ENCODE assay signal across 8 cellular contexts in the genomic region with DNA sequence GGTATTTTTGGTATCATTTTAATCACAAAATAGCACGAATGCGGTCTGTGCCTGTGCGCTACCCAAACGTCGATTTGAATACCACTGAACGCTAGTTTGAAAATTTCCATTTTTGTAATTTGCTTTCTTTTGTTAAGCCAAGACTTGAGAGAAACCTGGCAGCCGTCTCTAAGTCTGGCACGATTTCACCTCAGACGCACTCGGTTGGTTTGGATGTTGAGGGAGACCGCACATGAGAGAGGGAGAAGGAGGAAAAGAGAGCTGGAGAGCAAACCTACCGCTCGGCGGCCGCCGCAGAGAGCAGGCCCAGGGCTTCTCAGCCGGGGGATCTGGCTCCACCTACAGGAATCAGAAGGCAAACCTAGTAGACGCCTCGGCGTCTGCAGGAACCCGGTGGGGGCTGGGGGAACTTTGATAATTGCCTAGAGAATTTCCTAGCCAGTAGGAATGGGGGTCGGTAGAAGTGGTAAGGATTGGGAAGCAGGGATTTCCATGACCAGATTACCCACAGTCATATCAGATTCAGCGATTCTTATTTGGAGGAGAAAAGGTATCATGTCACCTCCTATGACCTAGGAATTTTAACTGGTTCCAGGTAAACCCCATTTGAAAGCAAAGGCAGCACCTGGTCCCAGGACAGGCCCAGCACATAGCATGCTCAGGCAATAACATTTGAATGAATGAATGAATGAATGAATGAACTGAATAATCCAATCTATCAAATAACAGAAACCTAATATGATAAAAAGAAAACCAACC.
DNase-seq lines count a peak whose midpoint lies in the region; ATAC-seq and TF ChIP-seq lines count a peak whose summit lies in the region.

No MANE protein-coding gene starts in this region.

- H3K27me3 Mint-ChIP-seq in activated naive CD4-positive, alpha-beta T cell treated with anti-CD3 and anti-CD28 coated beads, Interleukin-2, amount 10 ng/mL, durations not matched to agents 7 days and 5 days = peaks cover 10% of the 10 kb centered on the region

- H3K36me3 Mint-ChIP-seq in activated naive CD4-positive, alpha-beta T cell treated with anti-CD3 and anti-CD28 coated beads, Interleukin-2, amount 10 ng/mL, durations not matched to agents 7 days and 5 days = no peaks in the 10 kb centered on the region

- 21 to 23% methylated on average over 23 of the region's 23 CpGs for WGBS in heart right ventricle, 2 donors
- 20 to 21% methylated on average over 22 to 23 of the region's 23 CpGs for WGBS in upper lobe of left lung, 2 donors

- no peaks in the 10 kb centered on the region for H3K9me3 ChIP-seq in heart right ventricle
- no peaks in the 10 kb centered on the region for H3K9me3 ChIP-seq in upper lobe of left lung

- ATAC-seq in GM19043 (IDR thresholded peaks at IDR 0.05; ENCODE audit: low read depth, unreplicated experiment) (peak; percentile 97), HG03196 (IDR thresholded peaks at IDR 0.05; ENCODE audit: unreplicated experiment) (peak; percentile 93), heart right ventricle (peak; percentile 82 to 91 (median 88)), upper lobe of left lung (ENCODE audit: low FRiP score in 2 of 2) (peak; percentile 84 to 94)

- TF ChIP-seq EP300 in upper lobe of left lung (IDR thresholded peaks at IDR 0.05) = no peak

- H3K27me3 ChIP-seq in heart right ventricle (no peaks in the 10 kb centered on the region), upper lobe of left lung (no peaks in the 10 kb centered on the region)

- DNase-seq in AG10803 (ENCODE audit: low read depth) = peak; percentile 72
- peak; percentile 74 for DNase-seq in SHP77 treated with DMSO at 0.1 percent for 48 hours (lab: John Stamatoyannopoulos, UW)
- DNase-seq in activated naive CD4-positive, alpha-beta T cell treated with anti-CD3 and anti-CD28 coated beads, Interleukin-2, amount 10 ng/mL, durations not matched to agents 7 days and 5 days = peak; percentile 74
- DNase-seq in heart right ventricle = peak; percentile 78 to 79
- DNase-seq in pulmonary artery endothelial cell (ENCODE audit: low read depth, low spot score) = peak; percentile 30
- DNase-seq in upper lobe of left lung = peak; percentile 79 to 91

- H3K4me3 Mint-ChIP-seq in activated naive CD4-positive, alpha-beta T cell treated with anti-CD3 and anti-CD28 coated beads, Interleukin-2, amount 10 ng/mL, durations not matched to agents 7 days and 5 days = peak overlapping the region; percentile 52

- H3K4me3 ChIP-seq in AG10803 (ENCODE audit: low read length) = peak overlapping the region; percentile 21; the same call in 1 of the 2 replicates
- H3K4me3 ChIP-seq in heart right ventricle = peak overlapping the region in 6 of 10 donors; percentile 28 to 49 (median 31)
- peak overlapping the region in 3 of 4 donors; percentile 4 to 36 (median 21) for H3K4me3 ChIP-seq in upper lobe of left lung

- H3K27ac ChIP-seq in heart right ventricle (peak overlapping the region in 9 of 10 donors; percentile 39 to 90 (median 77)), upper lobe of left lung (peak overlapping the region; percentile 43 to 76 (median 61))

- H3K4me1 ChIP-seq in heart right ventricle = peaks cover 0 to 32% (median 25%) of the 10 kb centered on the region in 9 donors
- peaks cover 0 to 13% (median 3%) of the 10 kb centered on the region in 4 donors for H3K4me1 ChIP-seq in upper lobe of left lung

- peak overlapping the region; percentile 75 for H3K27ac Mint-ChIP-seq in activated naive CD4-positive, alpha-beta T cell treated with anti-CD3 and anti-CD28 coated beads, Interleukin-2, amount 10 ng/mL, durations not matched to agents 7 days and 5 days

- peak; percentile 82 for TF ChIP-seq CTCF in AG10803 (conservative IDR thresholded peaks at IDR 0.05; ENCODE audit: low read length)
- TF ChIP-seq CTCF in heart right ventricle (IDR thresholded peaks at IDR 0.05) = peak; percentile 52 to 92 (median 84)
- TF ChIP-seq CTCF in upper lobe of left lung (IDR thresholded peaks at IDR 0.05) = peak in 5 of 6 experiments; percentile 41 to 66 (median 48)

- CTCF ChIA-PET in activated naive CD4-positive, alpha-beta T cell treated with anti-CD3 and anti-CD28 coated beads, Interleukin-2, amount 10 ng/mL, durations not matched to agents 7 days and 5 days (lab: Charles Lee) = interaction anchor here (1.1 to 1.6 kb wide), 2 partner anchors 11 to 54 kb away, joined by 4 to 6 read pairs; no protein-coding TSS in a partner anchor

- intact Hi-C loops in heart right ventricle (cut with DNase I) = loop anchor here in 8 of 10 donors (2.0 to 10.0 kb wide), 9 partner anchors 179 to 671 kb away; no protein-coding TSS in a partner anchor

- H3K9me3 Mint-ChIP-seq in activated naive CD4-positive, alpha-beta T cell treated with anti-CD3 and anti-CD28 coated beads, Interleukin-2, amount 10 ng/mL, durations not matched to agents 7 days and 5 days = no peaks in the 10 kb centered on the region

- H3K36me3 ChIP-seq in heart right ventricle = no peaks in the 10 kb centered on the region
- no peaks in the 10 kb centered on the region for H3K36me3 ChIP-seq in upper lobe of left lung

- peaks cover 17% of the 10 kb centered on the region for H3K4me1 Mint-ChIP-seq in activated naive CD4-positive, alpha-beta T cell treated with anti-CD3 and anti-CD28 coated beads, Interleukin-2, amount 10 ng/mL, durations not matched to agents 7 days and 5 days

- no peak for TF ChIP-seq POLR2A in upper lobe of left lung (IDR thresholded peaks at IDR 0.05)

Comparison
In these comparisons a context has a peak if more than half of its experiments do, and no peak if none do; other contexts are left out.
1. Peak in every context shown above with its lines: DNase-seq, ATAC-seq, H3K4me3 ChIP-seq and H3K27ac ChIP-seq.
2. DNase-seq: peak in every context shown above with its lines; median percentile 85 in upper lobe of left lung; 78 in heart right ventricle; 74 in SHP77 treated with DMSO at 0.1 percent for 48 hours; 74 in activated naive CD4-positive, alpha-beta T cell treated with anti-CD3 and anti-CD28 coated beads, Interleukin-2, amount 10 ng/mL, durations not matched to agents 7 days and 5 days; 72 in AG10803; 30 in pulmonary artery endothelial cell.